Comparison of ENCODE assay signal across 8 cellular contexts in the genomic region with DNA sequence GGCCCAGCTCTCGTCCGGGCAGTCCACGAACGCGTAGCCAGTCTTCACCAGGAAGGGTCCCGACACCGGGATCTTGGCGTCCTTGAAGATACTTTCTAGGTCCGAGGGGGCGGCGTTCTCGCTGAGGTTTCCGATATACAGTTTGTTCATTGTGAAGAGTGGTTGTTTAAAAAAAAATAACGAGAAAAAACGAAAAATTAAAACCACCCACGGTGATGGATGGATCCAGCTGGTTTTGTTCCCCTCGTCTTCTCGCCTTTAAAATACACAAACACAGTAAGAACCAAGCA. TPM values are rescaled to one million over a fixed set of nuclear protein-coding genes. Genes with fewer than 3 reads are reported as not detected.
DNase-seq lines count a peak whose midpoint lies in the region; ATAC-seq and TF ChIP-seq lines count a peak whose summit lies in the region.

No MANE protein-coding gene starts in this region.

- 0% methylated on average over 8 to 12 of the region's 18 CpGs for WGBS in mesodermal cell (ENCODE audit: insufficient coverage in 2 of 2), 2 experiments
- 3% methylated on average over 13 to 18 of the region's 18 CpGs for WGBS in thyroid gland, 2 donors

- H3K27me3 ChIP-seq in adipocyte (replicated peaks; ENCODE audit: control insufficient read depth, insufficient read depth, low read length) = peaks cover 9% of the 10 kb centered on the region
- peaks cover 87% of the 10 kb centered on the region for H3K27me3 ChIP-seq in thyroid gland
- peaks cover 49 to 74% of the 10 kb centered on the region in 2 donors for H3K27me3 ChIP-seq in uterus

- TF ChIP-seq POLR2A in thyroid gland (IDR thresholded peaks at IDR 0.05) (no peak), uterus (IDR thresholded peaks at IDR 0.05) (no peak)

- H3K9ac ChIP-seq in adipocyte (ENCODE audit: low read length) = peak overlapping the region; percentile 78

- H3K4me1 ChIP-seq in adipocyte (ENCODE audit: control insufficient read depth, insufficient read depth, low read length) (peaks cover 26% of the 10 kb centered on the region), mesodermal cell (ENCODE audit: control insufficient read depth, insufficient read depth, low read length, poor library complexity, severe bottlenecking) (peaks cover 15% of the 10 kb centered on the region), thyroid gland (peaks cover 23 to 45% of the 10 kb centered on the region in 2 donors), uterus (peaks cover 0 to 16% of the 10 kb centered on the region in 2 donors)

- TF ChIP-seq CTCF in AG09309 (IDR thresholded peaks at IDR 0.05; ENCODE audit: control insufficient read depth, insufficient read depth, low read depth, low read length, missing control alignments) (no peak), thyroid gland (IDR thresholded peaks at IDR 0.05) (no peak), uterus (IDR thresholded peaks at IDR 0.05) (no peak)

- no peaks in the 10 kb centered on the region for H3K36me3 ChIP-seq in adipocyte (ENCODE audit: control insufficient read depth, insufficient read depth, low read length, severe bottlenecking)
- peaks cover 5% of the 10 kb centered on the region for H3K36me3 ChIP-seq in mesodermal cell (ENCODE audit: control insufficient read depth, insufficient read depth, low read length)
- no peaks in the 10 kb centered on the region for H3K36me3 ChIP-seq in thyroid gland
- no peaks in the 10 kb centered on the region for H3K36me3 ChIP-seq in uterus

- no peak for ATAC-seq in GM18909 (IDR thresholded peaks at IDR 0.05; ENCODE audit: poor library complexity, unreplicated experiment)

- H3K9me3 ChIP-seq in adipocyte (ENCODE audit: control insufficient read depth, low read length) (no peaks in the 10 kb centered on the region), mesodermal cell (ENCODE audit: control insufficient read depth, low read length) (no peaks in the 10 kb centered on the region), thyroid gland (no peaks in the 10 kb centered on the region), uterus (no peaks in the 10 kb centered on the region)

- intact Hi-C loops in thyroid gland (cut with DNase I) (no loop called here), uterus (cut with DNase I; ENCODE audit: low total_unique reads) (no loop called here)

- peak overlapping the region; percentile 97 for H3K27ac ChIP-seq in mesodermal cell (ENCODE audit: low read depth, low read length, severe bottlenecking)
- no peak overlapping the region for H3K27ac ChIP-seq in thyroid gland
- H3K27ac ChIP-seq in uterus = no peak overlapping the region

- DNase-seq in AG09309 (ENCODE audit: low read depth) (no peak), HK-2 (ENCODE audit: unreplicated experiment) (peak; percentile 41), adipocyte (ENCODE audit: low read depth) (no peak), MV-4-11 (lab: John Stamatoyannopoulos, UW) (no peak), thyroid gland (no peak), uterus (no peak)

- H3K4me3 ChIP-seq in AG09309 (ENCODE audit: control insufficient read depth, low read depth, low read length) (peak overlapping the region; percentile 42), adipocyte (ENCODE audit: low read length) (peak overlapping the region; percentile 85), mesodermal cell (ENCODE audit: extremely low read depth, insufficient read depth, low read length, poor library complexity, severe bottlenecking) (peak overlapping the region; percentile 94), thyroid gland (replicated peaks in 1 of 3) (peak overlapping the region in 1 of 3 donors; percentile 19), uterus (peak overlapping the region in 1 of 2 donors; percentile 31)

RNA-seq across cellular contexts. Expression of a gene that starts 0.4 kb away (rescaled TPM):
- 64.7 TPM for polyA plus RNA-seq in mesodermal cell (2013, experiment 1 of 2)
- 70.8 TPM for polyA plus RNA-seq in mesodermal cell (2013, experiment 2 of 2)
- total RNA-seq in thyroid gland (1 to 10 TPM in 3 of 4 donors, under 1 TPM in 1; 0.67 to 5.2 (median 3.4) TPM), uterus (10 to 100 TPM in 1 of 4 donors, not detected in 3; 45.8 TPM)
